18 cellular contexts compared by ENCODE assay signal in the genomic region with DNA sequence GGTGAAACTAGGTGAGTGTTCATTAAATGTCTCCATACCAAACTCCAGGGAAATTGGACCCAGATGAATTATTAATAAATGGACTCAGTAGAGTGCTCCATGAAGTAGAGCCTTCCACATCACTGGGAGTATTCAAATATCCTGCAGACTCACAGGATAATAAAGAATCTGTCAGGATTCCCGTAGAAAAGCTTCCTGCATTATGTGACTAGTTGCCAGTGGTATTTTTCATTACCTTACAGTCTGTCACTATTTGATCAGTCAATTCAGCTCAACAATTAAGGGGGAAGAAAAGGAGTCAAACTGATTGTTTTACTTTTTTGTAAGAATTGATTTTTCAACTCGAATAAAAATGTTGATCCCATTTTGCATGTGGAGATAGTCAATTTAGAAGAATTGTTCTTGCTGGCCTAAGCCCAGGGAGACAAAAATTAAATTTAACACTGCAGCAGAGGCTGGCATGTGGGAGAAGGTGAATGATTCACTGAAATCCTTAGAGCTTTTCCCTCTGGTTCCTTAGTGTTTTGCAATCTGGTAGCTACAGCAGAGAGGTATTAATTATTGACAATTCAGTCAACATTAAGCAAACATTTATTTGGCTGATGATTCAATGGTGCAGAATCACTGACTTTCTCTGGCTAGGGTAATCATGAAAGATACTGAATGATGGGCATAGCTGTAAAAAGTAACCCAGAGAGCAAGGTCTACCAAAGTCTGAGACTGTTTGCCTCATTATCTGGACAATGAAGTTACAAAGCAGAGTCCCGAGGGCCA.
A peak's percentile ranks its signal among the peaks of the same experiment; 100 is the strongest.
DNase-seq lines count a peak whose midpoint lies in the region; ATAC-seq, FAIRE-seq and TF ChIP-seq lines count a peak whose summit lies in the region.
"Had no signal": no experiment of that assay in that cellular context is flagged by ENCODE, and none has a peak within 500 bp of the region (broad histone marks: within the 10 kb centered on the region; RNA-seq: fewer than 3 reads in every experiment).

No MANE protein-coding gene starts in this region.

- 15 to 65% (median 36%) methylated on average over 3 of the region's 3 CpGs for WGBS in small intestine, 3 donors

- no peak for FAIRE-seq in small intestine (lab: Jason Lieb, UNC)
- FAIRE-seq: GM18507 had no signal

- no peak overlapping the region for H3K4me3 ChIP-seq in Loucy (ENCODE audit: low read length, poor library complexity, severe bottlenecking)
- no peak overlapping the region for H3K4me3 ChIP-seq in epithelial cell of proximal tubule (ENCODE audit: low read depth, low read length)
- H3K4me3 ChIP-seq in small intestine (ENCODE audit: low read depth in 1 of 2, low read length in 2 of 2) = no peak overlapping the region

- no peaks in the 10 kb centered on the region for H3K4me1 Mint-ChIP-seq in activated T-helper 1 cell treated with anti-CD3 and anti-CD28 coated beads, Interleukin-12 subunit alpha, Interleukin-12 subunit beta, Interleukin-2, Interleukin-4 antibody, amounts not matched to agents 30 ng/mL and 10 ng/mL and 1 ng/mL, durations not matched to agents 14 hours and 24 hours and 36 hours (ENCODE audit: low read depth)
- H3K4me1 Mint-ChIP-seq: activated CD4-positive, alpha-beta T cell treated with anti-CD3 and anti-CD28 coated beads for 36 hours; activated naive CD8-positive, alpha-beta T cell treated with anti-CD3 and anti-CD28 coated beads, Interleukin-2, amount 10 ng/mL, durations not matched to agents 7 days and 5 days; activated T-helper 17 cell treated with anti-CD3 and anti-CD28 coated beads, Interleukin-2, amount 50 U/mL, for 72 hours had no signal

- H3K79me2 ChIP-seq in Loucy (ENCODE audit: insufficient read depth, low read length) = no peaks in the 10 kb centered on the region

- no peaks in the 10 kb centered on the region; the same call in 1 of the 2 replicates for H3K9me3 ChIP-seq in Loucy (ENCODE audit: insufficient read depth, low read depth, low read length)
- H3K9me3 ChIP-seq in small intestine (ENCODE audit: control insufficient read depth, low read depth) = no peaks in the 10 kb centered on the region
- H3K9me3 ChIP-seq: BE2C, Caco-2 had no signal

- no peaks in the 10 kb centered on the region for H3F3A ChIP-seq in Loucy (ENCODE audit: low read depth)

- DNase-seq in epithelial cell of proximal tubule (ENCODE audit: low read depth) (peak; percentile 95), left kidney (ENCODE audit: low read depth, low spot score) (peak; percentile 51), small intestine (peak; percentile 91)
- DNase-seq in activated T-helper 1 cell treated with anti-CD3 and anti-CD28 coated beads, Interleukin-12 subunit alpha, Interleukin-12 subunit beta, Interleukin-2, Interleukin-4 antibody, amounts not matched to agents 30 ng/mL and 10 ng/mL and 1 ng/mL, durations not matched to agents 14 hours and 24 hours and 36 hours (ENCODE audit: low spot score) = no peak
- DNase-seq in activated naive CD4-positive, alpha-beta T cell treated with anti-CD3 and anti-CD28 coated beads, Interleukin-2, amount 50 U/mL, for 16 hours = no peak
- DNase-seq: activated CD4-positive, alpha-beta T cell treated with anti-CD3 and anti-CD28 coated beads for 36 hours; activated naive CD8-positive, alpha-beta T cell treated with anti-CD3 and anti-CD28 coated beads, Interleukin-2, amount 10 ng/mL, durations not matched to agents 7 days and 5 days; BE2C; midbrain; NCI-H146; NCI-H748 treated with DMSO at 0.1 percent for 48 hours; OCI-M1; SIG-M5 had no signal

- H3K27me3 Mint-ChIP-seq in activated T-helper 1 cell treated with anti-CD3 and anti-CD28 coated beads, Interleukin-12 subunit alpha, Interleukin-12 subunit beta, Interleukin-2, Interleukin-4 antibody, amounts not matched to agents 30 ng/mL and 10 ng/mL and 1 ng/mL, durations not matched to agents 14 hours and 24 hours and 36 hours (ENCODE audit: insufficient read depth) = peaks cover 2% of the 10 kb centered on the region
- H3K27me3 Mint-ChIP-seq: activated CD4-positive, alpha-beta T cell treated with anti-CD3 and anti-CD28 coated beads for 36 hours; activated naive CD8-positive, alpha-beta T cell treated with anti-CD3 and anti-CD28 coated beads, Interleukin-2, amount 10 ng/mL, durations not matched to agents 7 days and 5 days; activated T-helper 17 cell treated with anti-CD3 and anti-CD28 coated beads, Interleukin-2, amount 50 U/mL, for 72 hours had no signal

- H3K4me3 Mint-ChIP-seq in activated T-helper 1 cell treated with anti-CD3 and anti-CD28 coated beads, Interleukin-12 subunit alpha, Interleukin-12 subunit beta, Interleukin-2, Interleukin-4 antibody, amounts not matched to agents 30 ng/mL and 10 ng/mL and 1 ng/mL, durations not matched to agents 14 hours and 24 hours and 36 hours = no peak overlapping the region
- H3K4me3 Mint-ChIP-seq: activated CD4-positive, alpha-beta T cell treated with anti-CD3 and anti-CD28 coated beads for 36 hours; activated naive CD8-positive, alpha-beta T cell treated with anti-CD3 and anti-CD28 coated beads, Interleukin-2, amount 10 ng/mL, durations not matched to agents 7 days and 5 days; activated T-helper 17 cell treated with anti-CD3 and anti-CD28 coated beads, Interleukin-2, amount 50 U/mL, for 72 hours had no signal

- intact Hi-C loops in activated T-helper 1 cell treated with anti-CD3 and anti-CD28 coated beads, Interleukin-12 subunit alpha, Interleukin-12 subunit beta, Interleukin-2, Interleukin-4 antibody, amounts not matched to agents 30 ng/mL and 10 ng/mL and 1 ng/mL, durations not matched to agents 14 hours and 24 hours and 36 hours (cut with micrococcal nuclease) = no loop called here

- no peak overlapping the region for H3K4me2 ChIP-seq in Loucy (ENCODE audit: low read depth, low read length, poor library complexity, severe bottlenecking)

- H3K4me1 ChIP-seq in Loucy (ENCODE audit: insufficient read depth, low read length, poor library complexity, severe bottlenecking) (peaks cover 4% of the 10 kb centered on the region), small intestine (ENCODE audit: control insufficient read depth in 2 of 2, insufficient read depth in 1 of 2, low read depth in 1 of 2, low read length in 1 of 2) (peaks cover 0 to 5% of the 10 kb centered on the region in 2 donors)
- H3K4me1 ChIP-seq: BE2C had no signal

- peaks cover 18% of the 10 kb centered on the region for H3K9me3 Mint-ChIP-seq in activated T-helper 1 cell treated with anti-CD3 and anti-CD28 coated beads, Interleukin-12 subunit alpha, Interleukin-12 subunit beta, Interleukin-2, Interleukin-4 antibody, amounts not matched to agents 30 ng/mL and 10 ng/mL and 1 ng/mL, durations not matched to agents 14 hours and 24 hours and 36 hours

- no peaks in the 10 kb centered on the region for H3K27me3 ChIP-seq in Loucy (ENCODE audit: insufficient read depth, low read length, poor library complexity, severe bottlenecking)
- no peaks in the 10 kb centered on the region for H3K27me3 ChIP-seq in small intestine (ENCODE audit: control insufficient read depth in 2 of 2, insufficient read depth in 2 of 2, low read length in 2 of 2)
- H3K27me3 ChIP-seq: BE2C had no signal

- no peaks in the 10 kb centered on the region for H3K36me3 ChIP-seq in Loucy (ENCODE audit: insufficient read depth, low read length)
- H3K36me3 ChIP-seq in small intestine (ENCODE audit: control insufficient read depth in 2 of 2, insufficient read depth in 2 of 2, low read length in 2 of 2) = no peaks in the 10 kb centered on the region
- H3K36me3 ChIP-seq: BE2C had no signal

- H3K27ac Mint-ChIP-seq in activated T-helper 1 cell treated with anti-CD3 and anti-CD28 coated beads, Interleukin-12 subunit alpha, Interleukin-12 subunit beta, Interleukin-2, Interleukin-4 antibody, amounts not matched to agents 30 ng/mL and 10 ng/mL and 1 ng/mL, durations not matched to agents 14 hours and 24 hours and 36 hours = no peak overlapping the region
- H3K27ac Mint-ChIP-seq: activated CD4-positive, alpha-beta T cell treated with anti-CD3 and anti-CD28 coated beads for 36 hours; activated naive CD8-positive, alpha-beta T cell treated with anti-CD3 and anti-CD28 coated beads, Interleukin-2, amount 10 ng/mL, durations not matched to agents 7 days and 5 days; activated T-helper 17 cell treated with anti-CD3 and anti-CD28 coated beads, Interleukin-2, amount 50 U/mL, for 72 hours had no signal

- H4K20me1 ChIP-seq in Loucy (ENCODE audit: insufficient read depth, low read length, poor library complexity, severe bottlenecking) = no peaks in the 10 kb centered on the region

- no peak for ATAC-seq in GM21381 (IDR thresholded peaks at IDR 0.05; ENCODE audit: unreplicated experiment)
- ATAC-seq: activated CD4-positive, alpha-beta T cell treated with anti-CD3 and anti-CD28 coated beads for 36 hours; activated T-helper 17 cell treated with anti-CD3 and anti-CD28 coated beads, Interleukin-2, amount 50 U/mL, for 72 hours had no signal

- no peaks in the 10 kb centered on the region for H3K9me2 ChIP-seq in Loucy (replicated peaks; ENCODE audit: low read depth, low read length)

- TF ChIP-seq CTCF in Loucy (conservative IDR thresholded peaks at IDR 0.05; ENCODE audit: low read length) (no peak), epithelial cell of proximal tubule (conservative IDR thresholded peaks at IDR 0.05; ENCODE audit: low read depth, low read length) (no peak)

- H3K27ac ChIP-seq in small intestine (ENCODE audit: low read depth in 1 of 2, low read length in 1 of 2) = peak overlapping the region in 1 of 2 donors; percentile 39

- no peak overlapping the region for H3K9ac ChIP-seq in Loucy (ENCODE audit: low read depth, low read length, poor library complexity, severe bottlenecking)

- H3K36me3 Mint-ChIP-seq in activated T-helper 1 cell treated with anti-CD3 and anti-CD28 coated beads, Interleukin-12 subunit alpha, Interleukin-12 subunit beta, Interleukin-2, Interleukin-4 antibody, amounts not matched to agents 30 ng/mL and 10 ng/mL and 1 ng/mL, durations not matched to agents 14 hours and 24 hours and 36 hours (ENCODE audit: low read depth) = peaks cover 3% of the 10 kb centered on the region

- H2AFZ ChIP-seq in Loucy (ENCODE audit: low read length) = 0 out of 2 replicates have a peak overlapping the region, but pooled peaks have one; percentile 6

Comparison
In these comparisons a context has a peak if more than half of its experiments do, and no peak if none do; other contexts are left out.
1. DNase-seq: peak in epithelial cell of proximal tubule (single experiment), left kidney (single experiment) and small intestine (single experiment); none in activated T-helper 1 cell treated with anti-CD3 and anti-CD28 coated beads, Interleukin-12 subunit alpha, Interleukin-12 subunit beta, Interleukin-2, Interleukin-4 antibody, amounts not matched to agents 30 ng/mL and 10 ng/mL and 1 ng/mL, durations not matched to agents 14 hours and 24 hours and 36 hours (single experiment) and activated naive CD4-positive, alpha-beta T cell treated with anti-CD3 and anti-CD28 coated beads, Interleukin-2, amount 50 U/mL, for 16 hours (single experiment).